In the genomic region with DNA sequence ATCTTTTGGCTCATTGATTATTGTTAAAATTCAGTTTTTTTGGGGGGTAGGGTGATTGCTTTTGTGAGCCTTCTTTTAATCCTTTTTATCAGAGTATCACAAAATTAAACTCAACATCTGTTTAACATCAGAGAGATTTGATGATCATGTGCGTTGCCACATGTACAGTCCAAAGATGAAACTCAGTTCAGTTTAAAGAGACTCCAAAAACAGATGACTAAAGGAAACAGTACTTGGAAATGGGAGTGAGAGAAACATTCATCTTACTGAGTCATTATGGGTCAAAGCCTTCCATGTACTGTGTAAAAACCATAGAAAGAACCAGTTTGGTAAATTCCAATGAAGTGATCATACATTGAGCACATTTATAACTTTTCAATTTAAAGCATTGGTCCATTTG, we compare ENCODE assay signal across 21 cellular contexts. TPM values are rescaled to one million over a fixed set of nuclear protein-coding genes. Genes with fewer than 3 reads are reported as not detected.
DNase-seq lines count a peak whose midpoint lies in the region; FAIRE-seq and TF ChIP-seq lines count a peak whose summit lies in the region.
"Had no signal": no experiment of that assay in that cellular context is flagged by ENCODE, and none has a peak within 500 bp of the region (broad histone marks: within the 10 kb centered on the region; RNA-seq: fewer than 3 reads in every experiment).

No MANE protein-coding gene starts in this region.

- H3K9me1 ChIP-seq in keratinocyte (ENCODE audit: control insufficient read depth, extremely low read depth, insufficient read depth, low read length): no peaks in the 10 kb centered on the region

- peak overlapping the region; percentile 76 for H3K4me3 Mint-ChIP-seq in HFFc6
- H3K4me3 Mint-ChIP-seq: activated CD4-positive, alpha-beta memory T cell treated with anti-CD3 and anti-CD28 coated beads for 36 hours; naive thymus-derived CD4-positive, alpha-beta T cell; stimulated activated memory B cell treated with anti-CD40 and anti-IgM and Interleukin-4, amounts not matched to agents 10 μg/mL and 1 μg/mL and 100 μg/mL, for 72 hours had no signal

- H3K36me3 Mint-ChIP-seq in HFFc6 (ENCODE audit: low read depth): peaks cover 5% of the 10 kb centered on the region; the same call in 1 of the 2 replicates
- H3K36me3 Mint-ChIP-seq: activated CD4-positive, alpha-beta memory T cell treated with anti-CD3 and anti-CD28 coated beads for 36 hours; naive thymus-derived CD4-positive, alpha-beta T cell; stimulated activated memory B cell treated with anti-CD40 and anti-IgM and Interleukin-4, amounts not matched to agents 10 μg/mL and 1 μg/mL and 100 μg/mL, for 72 hours had no signal

- WGBS in prostate gland: 86% methylated on average over 1 of the region's 1 CpG

- POLR2A ChIA-PET in AG04449 (lab: Yijun Ruan, JAX): no interaction called here

- peak; percentile 13 for FAIRE-seq in keratinocyte (lab: Jason Lieb, UNC)
- FAIRE-seq: A549, K562 had no signal

- CTCF ChIA-PET in AG04449 (lab: Yijun Ruan, JAX): no interaction called here

- dilution Hi-C loops in keratinocyte (cut with MboI; ENCODE audit: extremely low pct_ligation_motif_present, low sequenced_read_pairs): no loop called here

- no peak overlapping the region for H3K4me3 ChIP-seq in AG04449 (ENCODE audit: low read depth, low read length)
- no peak overlapping the region for H3K4me3 ChIP-seq in keratinocyte (ENCODE audit: control insufficient read depth in 2 of 3, extremely low read depth in 1 of 3, insufficient read depth in 2 of 3, low read depth in 1 of 3, low read length in 3 of 3)
- no peak overlapping the region for H3K4me3 ChIP-seq in prostate gland
- no peak overlapping the region for H3K4me3 ChIP-seq in coronary artery
- H3K4me3 ChIP-seq: A549, K562, left ventricle myocardium inferior, right atrium auricular region, SJSA1, upper lobe of left lung had no signal

- no peak overlapping the region for H3K9ac ChIP-seq in keratinocyte (ENCODE audit: control insufficient read depth, extremely low read depth, insufficient read depth, low read length)

- intact Hi-C loops in head of caudate nucleus (cut with DNase I) (no loop called here), prostate gland (cut with DNase I) (no loop called here)

- H3K9me3 Mint-ChIP-seq in HFFc6: no peaks in the 10 kb centered on the region
- H3K9me3 Mint-ChIP-seq: activated CD4-positive, alpha-beta memory T cell treated with anti-CD3 and anti-CD28 coated beads for 36 hours; stimulated activated memory B cell treated with anti-CD40 and anti-IgM and Interleukin-4, amounts not matched to agents 10 μg/mL and 1 μg/mL and 100 μg/mL, for 72 hours had no signal

- H3K36me3 ChIP-seq in keratinocyte (ENCODE audit: control insufficient read depth in 2 of 2, extremely low read depth in 1 of 2, insufficient read depth in 2 of 2, low read length in 2 of 2): no peaks in the 10 kb centered on the region
- no peaks in the 10 kb centered on the region for H3K36me3 ChIP-seq in prostate gland
- H3K36me3 ChIP-seq: brain microvascular endothelial cell, left ventricle myocardium inferior, right atrium auricular region, SJSA1, upper lobe of left lung had no signal

- peaks cover 2% of the 10 kb centered on the region; the same call in 1 of the 2 replicates for H3K27me3 Mint-ChIP-seq in HFFc6 (ENCODE audit: insufficient read depth)

- no peak for TF ChIP-seq POLR2A in prostate gland (IDR thresholded peaks at IDR 0.05)

- peak; percentile 79 for DNase-seq in AG04449 (ENCODE audit: low read depth, low spot score)
- peak; percentile 81 for DNase-seq in HFFc6
- peak; percentile 34 for DNase-seq in brain pericyte (ENCODE audit: low read depth, low spot score)
- DNase-seq in keratinocyte (ENCODE audit: low read depth, low spot score): no peak
- no peak for DNase-seq in head of caudate nucleus
- no peak for DNase-seq in T-helper 2 cell
- DNase-seq in prostate gland (ENCODE audit: low spot score): no peak
- no peak for DNase-seq in coronary artery (ENCODE audit: low spot score)
- DNase-seq: activated CD4-positive, alpha-beta memory T cell treated with anti-CD3 and anti-CD28 coated beads for 36 hours; brain microvascular endothelial cell; H7; hypothalamus; left ventricle myocardium inferior; naive thymus-derived CD4-positive, alpha-beta T cell; NCI-H1105 treated with DMSO at 0.1 percent for 48 hours; upper lobe of left lung had no signal

- H3K27ac Mint-ChIP-seq in HFFc6: peak overlapping the region; percentile 96
- H3K27ac Mint-ChIP-seq: activated CD4-positive, alpha-beta memory T cell treated with anti-CD3 and anti-CD28 coated beads for 36 hours; naive thymus-derived CD4-positive, alpha-beta T cell; stimulated activated memory B cell treated with anti-CD40 and anti-IgM and Interleukin-4, amounts not matched to agents 10 μg/mL and 1 μg/mL and 100 μg/mL, for 72 hours had no signal

- no peak overlapping the region for H3K27ac ChIP-seq in keratinocyte (ENCODE audit: control insufficient read depth, insufficient read depth, low read length)
- no peak overlapping the region for H3K27ac ChIP-seq in prostate gland
- no peak overlapping the region for H3K27ac ChIP-seq in coronary artery
- H3K27ac ChIP-seq: A549, brain microvascular endothelial cell, left ventricle myocardium inferior, right atrium auricular region, SJSA1, upper lobe of left lung had no signal

- H4K20me1 ChIP-seq in keratinocyte (ENCODE audit: control insufficient read depth, extremely low read depth, insufficient read depth, low read length): no peaks in the 10 kb centered on the region

- H3K9me3 ChIP-seq in keratinocyte (ENCODE audit: control insufficient read depth, low read depth, low read length) (no peaks in the 10 kb centered on the region), prostate gland (no peaks in the 10 kb centered on the region)
- H3K9me3 ChIP-seq: A549, left ventricle myocardium inferior, right atrium auricular region, upper lobe of left lung had no signal

- peaks cover 47% of the 10 kb centered on the region for H3K4me1 Mint-ChIP-seq in HFFc6 (ENCODE audit: low read depth)
- H3K4me1 Mint-ChIP-seq: naive thymus-derived CD4-positive, alpha-beta T cell had no signal

- no peaks in the 10 kb centered on the region for H3K79me2 ChIP-seq in keratinocyte (ENCODE audit: control insufficient read depth, insufficient read depth, low read length)

- H3K4me1 ChIP-seq in keratinocyte (ENCODE audit: control insufficient read depth, extremely low read depth, insufficient read depth, low read length) (no peaks in the 10 kb centered on the region), prostate gland (replicated peaks) (no peaks in the 10 kb centered on the region)
- H3K4me1 ChIP-seq: A549, left ventricle myocardium inferior, right atrium auricular region, SJSA1, upper lobe of left lung had no signal

- no peak overlapping the region for H3K4me2 ChIP-seq in keratinocyte (ENCODE audit: control insufficient read depth, extremely low read depth, insufficient read depth, low read depth, low read length)
- H3K4me2 ChIP-seq: A549 had no signal

- no peak overlapping the region for H2AFZ ChIP-seq in keratinocyte (ENCODE audit: control insufficient read depth, low read length)

- no peaks in the 10 kb centered on the region for H3K27me3 ChIP-seq in keratinocyte (ENCODE audit: control insufficient read depth, extremely low read depth, insufficient read depth, low read length)
- H3K27me3 ChIP-seq in prostate gland (replicated peaks; ENCODE audit: insufficient read depth): no peaks in the 10 kb centered on the region
- H3K27me3 ChIP-seq: brain microvascular endothelial cell, right atrium auricular region, SJSA1, upper lobe of left lung had no signal

- TF ChIP-seq CTCF in AG04449 (IDR thresholded peaks at IDR 0.05; ENCODE audit: insufficient read depth, low read length, missing control alignments): no peak
- TF ChIP-seq CTCF in HFFc6 (IDR thresholded peaks at IDR 0.05): no peak
- no peak for TF ChIP-seq CTCF in keratinocyte (optimal IDR thresholded peaks at IDR 0.05 in 1 of 3, IDR thresholded peaks at IDR 0.05 in 1 of 3, conservative IDR thresholded peaks at IDR 0.05 in 1 of 3; ENCODE audit: extremely low read depth in 1 of 3, insufficient read depth in 2 of 3, low read length in 3 of 3)
- no peak for TF ChIP-seq CTCF in prostate gland (IDR thresholded peaks at IDR 0.05)
- no peak for TF ChIP-seq CTCF in coronary artery (IDR thresholded peaks at IDR 0.05)

RNA-seq across cellular contexts. Expression of gene LYPD6, which starts 53.0 kb away (rescaled TPM):
- 10 to 100 TPM; 16.7 to 29.4 (median 22.4) TPM for total RNA-seq in HFFc6 (2021; fragmentation: NEBNext Ultra II Directional; extraction: Animal tissue kit (Norgen Biotek cat#: 25700))
- polyA plus RNA-seq in keratinocyte: 1.8 to 3.5 TPM (median 2.4 TPM) in 3 replicates
- polyA plus RNA-seq in keratinocyte (2011; ENCODE audit: low read depth): 0.54 TPM
- polyA plus RNA-seq in keratinocyte (2011; cell fraction: cytosol; rRNA removed): 1.7 and 2.5 TPM in 2 replicates
- 1.3 and 1.4 TPM in 2 replicates for polyA plus RNA-seq in keratinocyte (2011; cell fraction: nucleus; rRNA removed)
- 0.49 and 1.4 TPM in 2 replicates for polyA plus RNA-seq in keratinocyte (2012; ENCODE audit: low replicate concordance)
- 1.9 to 2.7 TPM (median 2.3 TPM) in 3 replicates for polyA minus RNA-seq in keratinocyte
- 2.5 TPM for polyA minus RNA-seq in keratinocyte (2011; cell fraction: cytosol; rRNA and poly(A)+ RNA removed)
- 1.4 and 1.5 TPM in 2 replicates for polyA minus RNA-seq in keratinocyte (2011; cell fraction: nucleus; rRNA and poly(A)+ RNA removed)
- total RNA-seq in prostate gland: 1 to 10 TPM; 2.3 to 5.1 TPM
- total RNA-seq: activated CD4-positive, alpha-beta memory T cell treated with anti-CD3 and anti-CD28 coated beads for 36 hours; K562; naive thymus-derived CD4-positive, alpha-beta T cell had no signal
- polyA plus RNA-seq: K562; naive thymus-derived CD4-positive, alpha-beta T cell had no signal

Comparison
In these comparisons a context has a peak if more than half of its experiments do, and no peak if none do; other contexts are left out.
1. DNase-seq: peak in AG04449 (single experiment), HFFc6 (single experiment) and brain pericyte (single experiment); none in keratinocyte (single experiment), head of caudate nucleus (0 of 42), T-helper 2 cell (0 of 5), prostate gland (single experiment) and coronary artery (single experiment).